ENCODE assay signal across 2 cellular contexts in genomic region chr4:16157609-16158503, GRCh38.
A peak's percentile ranks its signal among the peaks of the same experiment; 100 is the strongest.
TF ChIP-seq lines count a peak whose summit lies in the region.

No MANE protein-coding gene starts in this region.

TF ChIP-seq in H1, 55 proteins besides CTCF, POLR2A, EP300 and RAD21:
- TF ChIP-seq HDAC2 (IDR thresholded peaks at IDR 0.05; ENCODE audit: borderline replicate concordance in 1 of 2, low read depth in 2 of 2, low read length in 2 of 2) = no peak
- 0 out of 2 replicates have a peak, but pooled peaks have one; percentile 40 for TF ChIP-seq CEBPB (IDR thresholded peaks at IDR 0.05; ENCODE audit: low read depth, low read length)

TF ChIP-seq in SK-N-SH, 30 proteins besides CTCF, POLR2A, EP300 and RAD21:
- TF ChIP-seq USF1 (IDR thresholded peaks at IDR 0.05; ENCODE audit: borderline replicate concordance, low read depth) = no peak
- no peak for TF ChIP-seq ELF1 (IDR thresholded peaks at IDR 0.05)
- no peak for TF ChIP-seq JUND (IDR thresholded peaks at IDR 0.05)
